Comparison of ENCODE assay signal across 1 cellular context in the genomic region with DNA sequence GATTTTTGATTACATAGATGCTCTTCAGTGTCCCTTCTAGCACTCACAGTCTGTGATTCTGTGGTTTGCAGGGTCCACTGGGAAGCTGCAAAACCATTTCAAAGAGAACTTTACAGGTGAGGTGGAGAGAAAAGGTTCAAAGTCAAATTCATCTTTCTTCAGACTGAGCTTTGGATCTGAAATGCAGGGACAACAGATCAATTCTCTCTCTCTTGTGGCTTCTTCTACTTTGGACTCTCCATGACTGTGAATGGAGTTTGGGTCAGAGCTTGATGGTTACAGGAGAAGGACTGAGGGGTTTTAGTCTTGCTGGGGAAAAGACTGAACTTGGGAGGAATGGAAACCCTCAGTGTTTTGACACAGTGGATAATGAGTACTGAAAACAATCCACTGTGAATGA.
TF ChIP-seq lines count a peak whose summit lies in the region.

No MANE protein-coding gene starts in this region.

TF ChIP-seq in GM23338, 12 proteins besides CTCF, POLR2A, EP300 and RAD21:
- TF ChIP-seq ZNF462 (CRISPR knock-in tag; IDR thresholded peaks at IDR 0.05) (no peak), NANOG (IDR thresholded peaks at IDR 0.05; ENCODE audit: borderline replicate concordance) (no peak), REST (IDR thresholded peaks at IDR 0.05; ENCODE audit: unreplicated experiment) (no peak), EZH2 (IDR thresholded peaks at IDR 0.05; ENCODE audit: low read depth, unreplicated experiment) (no peak)
- TF ChIP-seq, protein P1, sequence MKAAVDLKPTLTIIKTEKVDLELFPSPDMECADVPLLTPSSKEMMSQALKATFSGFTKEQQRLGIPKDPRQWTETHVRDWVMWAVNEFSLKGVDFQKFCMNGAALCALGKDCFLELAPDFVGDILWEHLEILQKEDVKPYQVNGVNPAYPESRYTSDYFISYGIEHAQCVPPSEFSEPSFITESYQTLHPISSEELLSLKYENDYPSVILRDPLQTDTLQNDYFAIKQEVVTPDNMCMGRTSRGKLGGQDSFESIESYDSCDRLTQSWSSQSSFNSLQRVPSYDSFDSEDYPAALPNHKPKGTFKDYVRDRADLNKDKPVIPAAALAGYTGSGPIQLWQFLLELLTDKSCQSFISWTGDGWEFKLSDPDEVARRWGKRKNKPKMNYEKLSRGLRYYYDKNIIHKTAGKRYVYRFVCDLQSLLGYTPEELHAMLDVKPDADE (IDR thresholded peaks at IDR 0.05) = no peak
